Comparison of ENCODE assay signal across 17 cellular contexts in the genomic region with DNA sequence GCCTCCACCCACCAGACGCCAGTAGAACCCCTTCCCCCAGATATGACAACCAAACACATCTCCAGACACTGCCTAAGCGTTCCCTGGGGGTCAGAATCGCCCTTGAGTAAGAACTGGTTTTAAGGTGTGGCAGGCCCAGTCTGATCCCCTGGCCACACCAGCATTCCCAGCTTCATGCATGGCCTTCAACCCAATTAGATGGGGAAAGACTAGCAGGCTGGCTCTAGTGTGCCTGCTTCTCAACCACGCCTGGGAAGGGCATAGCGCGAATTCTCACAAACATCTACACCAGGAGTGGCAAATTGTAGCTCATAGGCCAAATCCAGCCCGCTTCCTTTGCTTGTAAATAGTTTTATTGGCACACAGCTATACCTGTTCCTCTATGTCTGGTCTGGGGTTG. TPM values are rescaled to one million over a fixed set of nuclear protein-coding genes. Genes with fewer than 3 reads are reported as not detected.
A peak's percentile ranks its signal among the peaks of the same experiment; 100 is the strongest.
DNase-seq lines count a peak whose midpoint lies in the region; ATAC-seq and TF ChIP-seq lines count a peak whose summit lies in the region.
"Had no signal": no experiment of that assay in that cellular context is flagged by ENCODE, and none has a peak within 500 bp of the region (broad histone marks: within the 10 kb centered on the region; RNA-seq: fewer than 3 reads in every experiment).

No MANE protein-coding gene starts in this region.

- TF ChIP-seq CTCF in PC-9 (conservative IDR thresholded peaks at IDR 0.05) (no peak), neutrophil (IDR thresholded peaks at IDR 0.05) (no peak)

- peaks cover 37% of the 10 kb centered on the region for H3K79me2 ChIP-seq in PC-9 (ENCODE audit: low read depth)

- BruUV-seq in PC-9 (replicated peaks; lab: Mats Ljungman, UMichigan), result no TSS peak

- DNase-seq in PC-9, result peak in 1 of 2 experiments; percentile 87
- no peak for DNase-seq in activated CD4-positive, alpha-beta T cell treated with anti-CD3 and anti-CD28 coated beads, Interleukin-2, amount 10 ng/mL, durations not matched to agents 24 days and 14 days
- no peak for DNase-seq in activated T-cell treated with anti-CD3 and anti-CD28 coated beads, Interleukin-2, amount 50 U/mL, for 1 hour
- DNase-seq: CD8-positive, alpha-beta T cell; COR-L47; DMS 273 treated with DMSO at 0.1 percent for 48 hours; DMS53; DND-41; EL; H9 had no signal

- POLR2A ChIA-PET in PC-9 (lab: Charles Lee; ENCODE audit: unreplicated experiment), result no interaction called here

- H3F3A ChIP-seq in PC-9 (ENCODE audit: insufficient read depth, low read depth), result peaks cover 18% of the 10 kb centered on the region; the same call in 1 of the 2 replicates

- no peak overlapping the region for H3K4me3 Mint-ChIP-seq in activated CD4-positive, alpha-beta T cell treated with anti-CD3 and anti-CD28 coated beads, Interleukin-2, amount 10 ng/mL, durations not matched to agents 24 days and 14 days
- H3K4me3 Mint-ChIP-seq: B cell; CD8-positive, alpha-beta T cell; H9 had no signal

- no peak overlapping the region for H3K27ac Mint-ChIP-seq in activated CD4-positive, alpha-beta T cell treated with anti-CD3 and anti-CD28 coated beads, Interleukin-2, amount 10 ng/mL, durations not matched to agents 24 days and 14 days
- H3K27ac Mint-ChIP-seq: B cell; CD8-positive, alpha-beta T cell; H9 had no signal

- peaks cover 22% of the 10 kb centered on the region for H3K4me1 Mint-ChIP-seq in activated CD4-positive, alpha-beta T cell treated with anti-CD3 and anti-CD28 coated beads, Interleukin-2, amount 10 ng/mL, durations not matched to agents 24 days and 14 days
- H3K4me1 Mint-ChIP-seq: H9 had no signal

- no peaks in the 10 kb centered on the region for H4K20me1 ChIP-seq in PC-9 (ENCODE audit: insufficient read depth)

- 0 out of 2 replicates have a peak, but pooled peaks cover 27% of the 10 kb centered on the region for H3K36me3 ChIP-seq in PC-9 (ENCODE audit: low read depth)
- H3K36me3 ChIP-seq in neutrophil, result peaks cover 24% of the 10 kb centered on the region

- H3K9me3 Mint-ChIP-seq in activated CD4-positive, alpha-beta T cell treated with anti-CD3 and anti-CD28 coated beads, Interleukin-2, amount 10 ng/mL, durations not matched to agents 24 days and 14 days, result no peaks in the 10 kb centered on the region
- H3K9me3 Mint-ChIP-seq: H9 had no signal

- peak overlapping the region; percentile 21 for H3K4me2 ChIP-seq in PC-9

- intact Hi-C loops in PC-9 (cut with micrococcal nuclease; ENCODE audit: unreplicated experiment), result no loop called here
- intact Hi-C loops in activated CD4-positive, alpha-beta T cell treated with anti-CD3 and anti-CD28 coated beads, Interleukin-2, amount 10 ng/mL, durations not matched to agents 24 days and 14 days (cut with micrococcal nuclease), result no loop called here

- H3K27ac ChIP-seq in PC-9, result peak overlapping the region; percentile 56
- peak overlapping the region; percentile 53 for H3K27ac ChIP-seq in neutrophil

- CTCF ChIA-PET in PC-9 (lab: Charles Lee), result no interaction called here

- no peaks in the 10 kb centered on the region for H3K27me3 Mint-ChIP-seq in activated CD4-positive, alpha-beta T cell treated with anti-CD3 and anti-CD28 coated beads, Interleukin-2, amount 10 ng/mL, durations not matched to agents 24 days and 14 days
- H3K27me3 Mint-ChIP-seq: B cell had no signal

- H3K36me3 Mint-ChIP-seq in activated CD4-positive, alpha-beta T cell treated with anti-CD3 and anti-CD28 coated beads, Interleukin-2, amount 10 ng/mL, durations not matched to agents 24 days and 14 days (ENCODE audit: low read depth), result peaks cover 49% of the 10 kb centered on the region

- H2AFZ ChIP-seq in PC-9, result no peak overlapping the region

- H3K9me2 ChIP-seq in PC-9 (ENCODE audit: insufficient read depth), result no peaks in the 10 kb centered on the region

- H3K9me3 ChIP-seq in PC-9 (ENCODE audit: insufficient read depth, low read depth), result no peaks in the 10 kb centered on the region
- H3K9me3 ChIP-seq in neutrophil, result no peaks in the 10 kb centered on the region

- ATAC-seq in esophagus mucosa (peak; percentile 43), GM21737 (IDR thresholded peaks at IDR 0.05; ENCODE audit: unreplicated experiment) (no peak)
- ATAC-seq: CD8-positive, alpha-beta T cell; GM12878 had no signal

- no peaks in the 10 kb centered on the region for H3K27me3 ChIP-seq in PC-9 (ENCODE audit: insufficient read depth, low read depth)
- no peaks in the 10 kb centered on the region for H3K27me3 ChIP-seq in neutrophil
- H3K27me3 ChIP-seq: BLaER1 treated with 17β-estradiol and CSF1 and Interleukin-3, amounts not matched to agents 10 nM and 100 nM had no signal

- H3K4me1 ChIP-seq in PC-9 (replicated peaks; ENCODE audit: insufficient read depth) (peaks cover 32% of the 10 kb centered on the region), neutrophil (ENCODE audit: control insufficient read depth in 1 of 2, insufficient read depth in 1 of 2, low read depth in 1 of 2, low read length in 1 of 2) (peaks cover 10 to 19% of the 10 kb centered on the region in 2 experiments)

- no peak overlapping the region for H3K4me3 ChIP-seq in PC-9
- H3K4me3 ChIP-seq in neutrophil (ENCODE audit: low read depth in 1 of 2, low read length in 1 of 2), result no peak overlapping the region
- H3K4me3 ChIP-seq: BLaER1 treated with 17β-estradiol and CSF1 and Interleukin-3, amounts not matched to agents 10 nM and 100 nM; GM12878 had no signal

RNA-seq across cellular contexts. Expression of a gene that starts 13.6 kb away (rescaled TPM):
- total RNA-seq in PC-9 (2021) (26.5 and 30.8 TPM in 2 replicates), esophagus mucosa (6.1 TPM)
- total RNA-seq in activated CD4-positive, alpha-beta T cell treated with anti-CD3 and anti-CD28 coated beads, Interleukin-2, amount 10 ng/mL, durations not matched to agents 24 days and 14 days, result 32.5 and 35.0 TPM in 2 replicates

RNA-seq across cellular contexts. Expression of a gene that starts 13.9 kb away (rescaled TPM):
- total RNA-seq in PC-9 (2021), result 81.2 and 103 TPM in 2 replicates
- total RNA-seq in esophagus mucosa, result 27.4 TPM
- total RNA-seq in activated CD4-positive, alpha-beta T cell treated with anti-CD3 and anti-CD28 coated beads, Interleukin-2, amount 10 ng/mL, durations not matched to agents 24 days and 14 days, result 120 TPM in 2 replicates

RNA-seq across cellular contexts. Expression of a gene that starts 35.1 kb away (rescaled TPM):
- total RNA-seq in PC-9 (2021) (23.7 and 25.8 TPM in 2 replicates), esophagus mucosa (2.0 TPM)
- 0.28 and 0.33 TPM in 2 replicates for total RNA-seq in activated CD4-positive, alpha-beta T cell treated with anti-CD3 and anti-CD28 coated beads, Interleukin-2, amount 10 ng/mL, durations not matched to agents 24 days and 14 days
- total RNA-seq: A172 had no signal
